20 cellular contexts compared by ENCODE assay signal in genomic region chr2:101486994-101487393, GRCh38. TPM values are rescaled to one million over a fixed set of nuclear protein-coding genes. Genes with fewer than 3 reads are reported as not detected.
"Had no signal": no experiment of that assay in that cellular context is flagged by ENCODE, and none has a peak within 500 bp of the region (broad histone marks: within the 10 kb centered on the region; RNA-seq: fewer than 3 reads in every experiment).

No MANE protein-coding gene starts in this region.

- H3K4me3 Mint-ChIP-seq: activated CD4-positive, alpha-beta memory T cell treated with anti-CD3 and anti-CD28 coated beads, Interleukin-2, amount 10 ng/mL, durations not matched to agents 7 days and 5 days; activated T-cell treated with anti-CD3 and anti-CD28 coated beads, Interleukin-2, amount 50 U/mL, for 4 hours had no signal

- H3K79me2 ChIP-seq: parathyroid adenoma had no signal

- H3K27me3 Mint-ChIP-seq: activated CD4-positive, alpha-beta memory T cell treated with anti-CD3 and anti-CD28 coated beads, Interleukin-2, amount 10 ng/mL, durations not matched to agents 7 days and 5 days had no signal

- DNase-seq: activated CD4-positive, alpha-beta memory T cell treated with anti-CD3 and anti-CD28 coated beads, Interleukin-2, amount 10 ng/mL, durations not matched to agents 7 days and 5 days; activated CD4-positive, alpha-beta T cell treated with anti-CD3 and anti-CD28 coated beads for 48 hours; activated CD4-positive, CD25-positive, alpha-beta regulatory T cell; activated gamma-delta T cell; activated T-cell treated with anti-CD3 and anti-CD28 coated beads, Interleukin-2, amount 50 U/mL, for 4 hours; adrenal gland; heart left ventricle; left ventricle myocardium superior; T1000; thyroid gland had no signal

- H3K4me1 ChIP-seq: adrenal gland, breast epithelium, esophagus muscularis mucosa, gastroesophageal sphincter, parathyroid adenoma, thyroid gland had no signal

- FAIRE-seq: astrocyte, endometrium, urothelium cell line had no signal

- H3K27ac ChIP-seq: adrenal gland, breast epithelium, coronary artery, esophagus muscularis mucosa, gastroesophageal sphincter, parathyroid adenoma, thyroid gland had no signal

- H3K9ac ChIP-seq: parathyroid adenoma had no signal

- H3K9me3 ChIP-seq: adrenal gland, thyroid gland had no signal

- H3K4me3 ChIP-seq: adrenal gland, breast epithelium, coronary artery, esophagus muscularis mucosa, gastroesophageal sphincter, heart left ventricle, thyroid gland had no signal

- H3K36me3 ChIP-seq: adrenal gland, breast epithelium, esophagus muscularis mucosa, gastroesophageal sphincter, heart left ventricle, thyroid gland had no signal

- ATAC-seq: gastroesophageal sphincter, left ventricle myocardium superior had no signal

- H3K27me3 ChIP-seq: adrenal gland, breast epithelium, esophagus muscularis mucosa, gastroesophageal sphincter, thyroid gland had no signal

- H3K9me3 Mint-ChIP-seq: activated CD4-positive, alpha-beta memory T cell treated with anti-CD3 and anti-CD28 coated beads, Interleukin-2, amount 10 ng/mL, durations not matched to agents 7 days and 5 days; activated T-cell treated with anti-CD3 and anti-CD28 coated beads, Interleukin-2, amount 50 U/mL, for 4 hours had no signal

- H3K27ac Mint-ChIP-seq: activated CD4-positive, alpha-beta memory T cell treated with anti-CD3 and anti-CD28 coated beads, Interleukin-2, amount 10 ng/mL, durations not matched to agents 7 days and 5 days; activated naive CD4-positive, alpha-beta T cell treated with anti-CD3 and anti-CD28 coated beads, Interleukin-2, amount 50 U/mL, for 72 hours had no signal

- H2AFZ ChIP-seq: parathyroid adenoma had no signal

RNA-seq across cellular contexts. Expression of gene RFX8, which starts 12.1 kb away (rescaled TPM):
- total RNA-seq: activated T-cell treated with anti-CD3 and anti-CD28 coated beads, Interleukin-2, amount 50 U/mL, for 4 hours; astrocyte; left ventricle myocardium superior; renal cortical epithelial cell had no signal
